13 cellular contexts compared by ENCODE assay signal in genomic region chr9:92686954-92687353, GRCh38. TPM values are rescaled to one million over a fixed set of nuclear protein-coding genes. Genes with fewer than 3 reads are reported as not detected.
DNase-seq lines count a peak whose midpoint lies in the region; ATAC-seq and TF ChIP-seq lines count a peak whose summit lies in the region.
"Had no signal": no experiment of that assay in that cellular context is flagged by ENCODE, and none has a peak within 500 bp of the region (broad histone marks: within the 10 kb centered on the region; RNA-seq: fewer than 3 reads in every experiment).

No MANE protein-coding gene starts in this region.

- H3K9me3 Mint-ChIP-seq in endothelial cell (ENCODE audit: unreplicated experiment): no peaks in the 10 kb centered on the region

- H3K4me1 Mint-ChIP-seq in endothelial cell (ENCODE audit: unreplicated experiment): peaks cover 2% of the 10 kb centered on the region
- H3K4me1 Mint-ChIP-seq: activated CD8-positive, alpha-beta memory T cell treated with anti-CD3 and anti-CD28 coated beads, Interleukin-2, amount 10 ng/mL, durations not matched to agents 7 days and 5 days; CD14-positive monocyte had no signal

- H3K36me3 Mint-ChIP-seq in endothelial cell (ENCODE audit: low read depth, unreplicated experiment): no peaks in the 10 kb centered on the region
- H3K36me3 Mint-ChIP-seq: activated CD8-positive, alpha-beta memory T cell treated with anti-CD3 and anti-CD28 coated beads, Interleukin-2, amount 10 ng/mL, durations not matched to agents 7 days and 5 days; CD14-positive monocyte; natural killer cell treated with Interleukin-12 subunit alpha and Interleukin-12 subunit beta and Interleukin-15 and Interleukin-18, amount 100 ng/mL, for 72 hours had no signal

- DNase-seq in OCI-M1 (lab: John Stamatoyannopoulos, UW) (peak; percentile 4), endothelial cell (ENCODE audit: low spot score) (no peak), left colon (no peak), NCI-H2107 treated with DMSO at 0.1 percent for 48 hours (lab: John Stamatoyannopoulos, UW; ENCODE audit: unreplicated experiment) (no peak), NCI-H146 (lab: John Stamatoyannopoulos, UW) (no peak)
- DNase-seq: activated CD8-positive, alpha-beta memory T cell treated with anti-CD3 and anti-CD28 coated beads, Interleukin-2, amount 10 ng/mL, durations not matched to agents 7 days and 5 days; adrenal gland had no signal

- H3K27ac ChIP-seq in 22Rv1: no peak overlapping the region
- H3K27ac ChIP-seq: adrenal gland had no signal

- H3K4me3 Mint-ChIP-seq in endothelial cell (ENCODE audit: unreplicated experiment): no peak overlapping the region
- H3K4me3 Mint-ChIP-seq: activated CD8-positive, alpha-beta memory T cell treated with anti-CD3 and anti-CD28 coated beads, Interleukin-2, amount 10 ng/mL, durations not matched to agents 7 days and 5 days; CD14-positive monocyte; natural killer cell treated with Interleukin-12 subunit alpha and Interleukin-12 subunit beta and Interleukin-15 and Interleukin-18, amount 100 ng/mL, for 72 hours; T-helper 1 cell treated with Interleukin-12 subunit alpha and Interleukin-12 subunit beta and Interleukin-4 antibody, amounts not matched to agents 30 μg/mL and 1 μg/mL, for 36 hours had no signal

- intact Hi-C loops in left colon (cut with DNase I, micrococcal nuclease): no loop called here

- H3K27ac Mint-ChIP-seq in endothelial cell (ENCODE audit: unreplicated experiment): no peak overlapping the region
- H3K27ac Mint-ChIP-seq: activated CD8-positive, alpha-beta memory T cell treated with anti-CD3 and anti-CD28 coated beads, Interleukin-2, amount 10 ng/mL, durations not matched to agents 7 days and 5 days; CD14-positive monocyte; natural killer cell treated with Interleukin-12 subunit alpha and Interleukin-12 subunit beta and Interleukin-15 and Interleukin-18, amount 100 ng/mL, for 72 hours; T-helper 1 cell treated with Interleukin-12 subunit alpha and Interleukin-12 subunit beta and Interleukin-4 antibody, amounts not matched to agents 30 μg/mL and 1 μg/mL, for 36 hours had no signal

- peaks cover 1% of the 10 kb centered on the region for H3K27me3 Mint-ChIP-seq in endothelial cell (ENCODE audit: unreplicated experiment)
- H3K27me3 Mint-ChIP-seq: natural killer cell treated with Interleukin-12 subunit alpha and Interleukin-12 subunit beta and Interleukin-15 and Interleukin-18, amount 100 ng/mL, for 72 hours had no signal

- TF ChIP-seq CTCF in 22Rv1 (IDR thresholded peaks at IDR 0.05) (peak; percentile 11; the same call in 1 of the 2 replicates), GM12872 (IDR thresholded peaks at IDR 0.05; ENCODE audit: insufficient read depth, low read depth, low read length) (peak; percentile 43), endothelial cell (IDR thresholded peaks at IDR 0.05; ENCODE audit: unreplicated experiment) (peak; percentile 32)

- ATAC-seq in left colon (no peak), HG02759 (IDR thresholded peaks at IDR 0.05; ENCODE audit: unreplicated experiment) (no peak)
- ATAC-seq: activated CD8-positive, alpha-beta memory T cell treated with anti-CD3 and anti-CD28 coated beads, Interleukin-2, amount 10 ng/mL, durations not matched to agents 7 days and 5 days; natural killer cell treated with Interleukin-12 subunit alpha and Interleukin-12 subunit beta and Interleukin-15 and Interleukin-18, amount 100 ng/mL, for 72 hours had no signal

RNA-seq across cellular contexts. Expression of gene IPPK, which starts 17.0 kb away (rescaled TPM):
- total RNA-seq in endothelial cell (ENCODE audit: unreplicated experiment) (10.1 TPM), left colon (1 to 10 TPM; 7.1 to 9.5 TPM)
